In the genomic region with DNA sequence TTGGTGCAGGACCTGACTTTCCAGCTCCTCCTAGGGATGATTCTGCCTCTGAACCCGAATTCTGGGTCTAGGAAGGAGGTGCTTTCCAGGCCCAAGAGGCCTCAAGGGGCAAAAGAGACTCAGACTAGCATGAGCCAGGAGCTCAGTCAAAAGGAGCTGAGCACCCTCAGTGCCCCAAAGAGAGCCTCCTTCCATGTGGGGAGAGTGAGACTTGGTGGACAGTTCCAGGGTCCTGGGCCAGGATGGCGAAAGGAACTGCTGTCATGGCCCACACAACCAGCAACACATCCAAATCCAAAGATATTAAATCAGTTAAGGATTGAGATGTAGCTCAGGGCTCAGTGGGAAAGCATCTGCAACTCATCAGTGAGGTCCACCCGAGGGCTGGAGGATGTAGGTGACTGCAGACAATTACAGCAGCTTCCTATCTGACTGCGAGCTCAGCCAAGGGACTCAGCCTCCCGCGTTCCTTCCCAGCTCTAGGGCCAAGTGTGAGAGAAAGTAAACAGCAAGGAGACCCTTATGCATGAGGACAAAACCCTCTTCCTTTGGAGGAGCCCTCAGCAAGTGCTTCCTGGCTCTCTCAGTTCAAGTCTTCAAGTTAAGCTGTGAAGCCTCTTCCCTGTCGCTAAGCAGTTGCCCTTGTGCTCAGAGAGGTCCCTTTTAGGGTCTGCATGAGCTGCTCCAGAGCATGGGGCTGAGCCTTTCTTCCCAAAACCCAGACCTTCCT, we compare ENCODE assay signal across 18 cellular contexts.
"Had no signal": no experiment of that assay in that cellular context is flagged by ENCODE, and none has a peak within 500 bp of the region (broad histone marks: within the 10 kb centered on the region; RNA-seq: fewer than 3 reads in every experiment).

No MANE protein-coding gene starts in this region.

- DNase-seq: activated CD4-positive, alpha-beta T cell treated with anti-CD3 and anti-CD28 coated beads for 1 hour; activated CD4-positive, alpha-beta T cell treated with anti-CD3 and anti-CD28 coated beads, Interleukin-2, amount 50 U/mL, for 48 hours; activated naive CD4-positive, alpha-beta T cell treated with anti-CD3 and anti-CD28 coated beads, Interleukin-2, amount 50 U/mL, for 16 hours; activated T-cell treated with anti-CD3 and anti-CD28 coated beads, Interleukin-2, amount 50 U/mL, for 24 hours; aorta; brain microvascular endothelial cell; erythroblast; hypothalamus; left lung; mammary epithelial cell; pancreas; stimulated activated CD8-positive, alpha-beta memory T cell treated with anti-CD3 and anti-CD28 coated beads, Interleukin-4, amount 100 ng/mL, for 48 hours; stimulated activated naive CD4-positive, alpha-beta T cell; T-helper 2 cell; WERI-Rb-1 had no signal

- H3K27ac ChIP-seq: brain microvascular endothelial cell, coronary artery, left lung, pancreas, tibial nerve, vagina, WERI-Rb-1 had no signal

- H3K9me3 ChIP-seq: left lung, pancreas, tibial nerve, vagina had no signal

- H3K36me3 ChIP-seq: brain microvascular endothelial cell, vagina had no signal

- ATAC-seq: left lung had no signal

- H3K4me3 ChIP-seq: coronary artery, left lung, pancreas, tibial nerve, vagina had no signal

- H3K27me3 ChIP-seq: brain microvascular endothelial cell, left lung, pancreas, tibial nerve, vagina had no signal

- H3K4me1 ChIP-seq: left lung, pancreas had no signal
